Comparison of ENCODE assay signal across 9 cellular contexts in genomic region chr12:108559748-108560147, GRCh38. TPM values are rescaled to one million over a fixed set of nuclear protein-coding genes. Genes with fewer than 3 reads are reported as not detected.
DNase-seq lines count a peak whose midpoint lies in the region; ATAC-seq and TF ChIP-seq lines count a peak whose summit lies in the region.
"Had no signal": no experiment of that assay in that cellular context is flagged by ENCODE, and none has a peak within 500 bp of the region (broad histone marks: within the 10 kb centered on the region; RNA-seq: fewer than 3 reads in every experiment).

No MANE protein-coding gene starts in this region.

- peak overlapping the region; percentile 97 for H3K9ac ChIP-seq in Loucy (ENCODE audit: low read depth, low read length, poor library complexity, severe bottlenecking)

- H2AFZ ChIP-seq in Loucy (ENCODE audit: low read length) = no peak overlapping the region

- DNase-seq in CD14-positive monocyte (ENCODE audit: low spot score) = no peak
- no peak for DNase-seq in dorsolateral prefrontal cortex
- no peak for DNase-seq in NCI-H2107 treated with DMSO at 0.1 percent for 48 hours (lab: John Stamatoyannopoulos, UW; ENCODE audit: unreplicated experiment)
- no peak for DNase-seq in D341Med (ENCODE audit: low spot score)
- DNase-seq: NCI-H446 had no signal

- H3K27me3 ChIP-seq in Loucy (ENCODE audit: insufficient read depth, low read length, poor library complexity, severe bottlenecking) = peaks cover 4% of the 10 kb centered on the region
- H3K27me3 ChIP-seq in dorsolateral prefrontal cortex = no peaks in the 10 kb centered on the region

- peak overlapping the region; percentile 100 for H3K4me2 ChIP-seq in Loucy (ENCODE audit: low read depth, low read length, poor library complexity, severe bottlenecking)

- H3K27ac ChIP-seq in dorsolateral prefrontal cortex = peak overlapping the region in 2 of 59 donors; percentile 90 to 95

- no peaks in the 10 kb centered on the region for H3K36me3 ChIP-seq in Loucy (ENCODE audit: insufficient read depth, low read length)

- TF ChIP-seq CTCF in CD14-positive monocyte (IDR thresholded peaks at IDR 0.05) = no peak
- no peak; the same call in 1 of the 2 replicates for TF ChIP-seq CTCF in Loucy (conservative IDR thresholded peaks at IDR 0.05; ENCODE audit: low read length)
- no peak for TF ChIP-seq CTCF in dorsolateral prefrontal cortex (IDR thresholded peaks at IDR 0.05 in 54 of 56, conservative IDR thresholded peaks at IDR 0.05 in 2 of 56; ENCODE audit: low read depth in 1 of 56, partially characterized antibody in 56 of 56)
- no peak for TF ChIP-seq CTCF in nephron (IDR thresholded peaks at IDR 0.05; ENCODE audit: unreplicated experiment in 3 of 3)

- H3K4me1 ChIP-seq in Loucy (ENCODE audit: insufficient read depth, low read length, poor library complexity, severe bottlenecking) = peaks cover 60% of the 10 kb centered on the region

- H3K9me2 ChIP-seq in Loucy (replicated peaks; ENCODE audit: low read depth, low read length) = no peaks in the 10 kb centered on the region

- H3K4me3 Mint-ChIP-seq in CD14-positive monocyte (peak overlapping the region; percentile 100), nephron (peak overlapping the region; percentile 97 to 100 (median 100))

- H3K4me3 ChIP-seq in Loucy (ENCODE audit: low read length, poor library complexity, severe bottlenecking) = peak overlapping the region; percentile 85
- peak overlapping the region in 58 of 59 donors; percentile 69 to 100 (median 97) for H3K4me3 ChIP-seq in dorsolateral prefrontal cortex

- peaks cover 0 to 2% (median 0%) of the 10 kb centered on the region in 3 donors for H3K27me3 Mint-ChIP-seq in CD14-positive monocyte (ENCODE audit: low read depth in 3 of 3)
- no peaks in the 10 kb centered on the region for H3K27me3 Mint-ChIP-seq in nephron (ENCODE audit: low read depth)

- H3K27ac Mint-ChIP-seq in CD14-positive monocyte (peak overlapping the region in 6 of 7 donors; percentile 23 to 100 (median 100)), nephron (peak overlapping the region; percentile 98 to 99 (median 99))

- H3K9me3 ChIP-seq in Loucy (ENCODE audit: insufficient read depth, low read depth, low read length) = no peaks in the 10 kb centered on the region

- H3F3A ChIP-seq in Loucy (ENCODE audit: low read depth) = peaks cover 7% of the 10 kb centered on the region

- intact Hi-C loops in CD14-positive monocyte (cut with micrococcal nuclease) (loop anchor here (5.0 to 10.0 kb wide), 7 partner anchors 42 to 493 kb away; partner anchors contain the start of genes CORO1C (in 1 of the 2), FICD (in 1 of the 2), SELPLG (in 1 of the 2) and SSH1 (in 1 of the 2)), dorsolateral prefrontal cortex (cut with DNase I) (loop anchor here (2.0 to 5.0 kb wide), 3 partner anchors 243 to 533 kb away; partner anchors contain the start of genes ALKBH2 (in 2 of the 2) and SSH1 (in 1 of the 2))

- H3K79me2 ChIP-seq in Loucy (ENCODE audit: insufficient read depth, low read length) = peaks cover 79% of the 10 kb centered on the region

- H3K36me3 Mint-ChIP-seq in CD14-positive monocyte = peaks cover 23 to 37% of the 10 kb centered on the region in 2 donors
- H3K36me3 Mint-ChIP-seq in nephron (ENCODE audit: low read depth) = peaks cover 12% of the 10 kb centered on the region

- ATAC-seq in GM19023 (IDR thresholded peaks at IDR 0.05; ENCODE audit: unreplicated experiment) = no peak
- ATAC-seq in GM21381 (IDR thresholded peaks at IDR 0.05; ENCODE audit: unreplicated experiment) = no peak

- H3K9me3 Mint-ChIP-seq in CD14-positive monocyte (no peaks in the 10 kb centered on the region), nephron (no peaks in the 10 kb centered on the region)

- peaks cover 56% of the 10 kb centered on the region for H4K20me1 ChIP-seq in Loucy (ENCODE audit: insufficient read depth, low read length, poor library complexity, severe bottlenecking)

- H3K4me1 Mint-ChIP-seq in CD14-positive monocyte = peaks cover 38% of the 10 kb centered on the region
- peaks cover 52% of the 10 kb centered on the region for H3K4me1 Mint-ChIP-seq in nephron

RNA-seq across cellular contexts. Expression of gene SART3, which starts 1.2 kb away (rescaled TPM):
- polyA plus RNA-seq in CD14-positive monocyte = 10 to 100 TPM; 10.3 to 20.6 TPM
- 10 to 100 TPM; 41.4 to 83.9 (median 63.1) TPM for total RNA-seq in dorsolateral prefrontal cortex

RNA-seq across cellular contexts. Expression of gene ISCU, which starts 2.6 kb away (rescaled TPM):
- polyA plus RNA-seq in CD14-positive monocyte = 100 to 1,000 TPM; 111 to 114 TPM
- total RNA-seq in dorsolateral prefrontal cortex = 100 to 1,000 TPM; 120 to 322 (median 236) TPM

RNA-seq across cellular contexts. Expression of gene TMEM119, which starts 38.1 kb away (rescaled TPM):
- polyA plus RNA-seq in CD14-positive monocyte = under 1 TPM; 0.18 to 0.56 TPM
- 10 to 100 TPM in 35 of 120 experiments, 1 to 10 TPM in 85; 1.3 to 25.3 (median 7.9) TPM for total RNA-seq in dorsolateral prefrontal cortex

RNA-seq across cellular contexts. Expression of gene FICD, which starts 44.7 kb away (rescaled TPM):
- 1 to 10 TPM; 1.6 to 1.9 TPM for polyA plus RNA-seq in CD14-positive monocyte
- total RNA-seq in dorsolateral prefrontal cortex = 10 to 100 TPM in 23 of 120 experiments, 1 to 10 TPM in 97; 5.6 to 13.7 (median 8.3) TPM
